Comparison of ENCODE assay signal across 18 cellular contexts in genomic region chr21:23475518-23476189, GRCh38.
"Had no signal": no experiment of that assay in that cellular context is flagged by ENCODE, and none has a peak within 500 bp of the region (broad histone marks: within the 10 kb centered on the region; RNA-seq: fewer than 3 reads in every experiment).

No MANE protein-coding gene starts in this region.

- H3K4me3 ChIP-seq: body of pancreas, colonic mucosa, esophagus squamous epithelium, upper lobe of left lung had no signal

- ATAC-seq: activated CD8-positive, alpha-beta T cell treated with anti-CD3 and anti-CD28 coated beads for 36 hours; activated naive CD4-positive, alpha-beta T cell treated with anti-CD3 and anti-CD28 coated beads, Interleukin-2, amount 50 U/mL, for 72 hours; body of pancreas; natural killer cell; stimulated activated naive CD8-positive, alpha-beta T cell treated with anti-CD3 and anti-CD28 coated beads, Interleukin-15, amount 100 ng/mL, for 72 hours; WTC11 had no signal

- DNase-seq: activated CD4-positive, alpha-beta T cell treated with anti-CD3 and anti-CD28 coated beads for 4 hours; activated CD8-positive, alpha-beta T cell treated with anti-CD3 and anti-CD28 coated beads for 36 hours; activated effector memory CD4-positive, alpha-beta T cell treated with anti-CD3 and anti-CD28 coated beads, Interleukin-2, amount 50 U/mL, for 16 hours; activated T-cell treated with anti-CD3 and anti-CD28 coated beads, Interleukin-2, amount 50 U/mL, for 48 hours; amniotic stem cell; body of pancreas; central memory CD4-positive, alpha-beta T cell; colonic mucosa; esophagus squamous epithelium; foreskin fibroblast; kidney glomerular epithelial cell; mesendoderm; natural killer cell; stimulated activated CD4-positive, alpha-beta T cell treated with anti-CD3 and anti-CD28 coated beads, Interleukin-1b, Interleukin-23, amount 100 ng/mL, for 48 hours; stimulated activated naive CD8-positive, alpha-beta T cell treated with anti-CD3 and anti-CD28 coated beads, Interleukin-15, amount 100 ng/mL, for 72 hours; upper lobe of left lung had no signal
